13 cellular contexts compared by ENCODE assay signal in the genomic region with DNA sequence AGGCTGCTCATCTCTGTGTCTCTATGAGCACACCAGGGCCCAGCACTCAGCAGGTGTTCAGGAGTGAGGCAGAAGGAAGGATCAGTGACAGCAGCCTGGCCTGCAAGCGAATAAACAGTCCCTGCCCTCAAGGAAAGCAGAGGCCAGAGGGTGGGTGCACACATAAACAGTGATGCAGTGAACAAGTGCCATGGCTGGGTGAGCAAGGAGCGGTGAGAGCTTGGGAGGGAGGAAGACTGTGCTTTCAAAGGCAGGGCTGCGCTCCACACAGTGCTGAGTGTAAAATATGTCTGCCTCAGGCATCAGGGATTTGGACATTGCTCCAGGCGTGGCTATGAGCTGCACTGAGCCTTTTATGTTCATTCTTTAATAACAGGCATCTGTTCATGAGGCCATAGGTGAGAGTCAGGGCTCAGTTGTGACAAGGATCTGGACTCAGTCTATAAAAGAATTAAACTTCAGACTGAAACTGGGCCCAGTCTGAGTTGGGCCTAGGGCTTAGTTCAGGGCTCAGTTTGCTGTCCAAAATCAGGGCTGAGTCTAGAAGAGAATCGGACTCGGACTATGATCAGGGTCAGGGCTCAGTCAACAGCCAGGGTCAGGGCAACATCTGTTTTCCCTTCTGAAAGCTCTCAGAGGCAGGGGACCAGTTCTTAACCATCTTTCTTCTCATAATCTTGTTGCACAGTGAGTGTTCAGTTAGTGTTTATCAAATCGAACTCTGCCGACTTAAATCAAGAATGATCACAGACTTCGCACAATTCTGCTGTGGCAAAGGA.
A peak's percentile ranks its signal among the peaks of the same experiment; 100 is the strongest.
DNase-seq lines count a peak whose midpoint lies in the region; ATAC-seq, FAIRE-seq and TF ChIP-seq lines count a peak whose summit lies in the region.
"Had no signal": no experiment of that assay in that cellular context is flagged by ENCODE, and none has a peak within 500 bp of the region (broad histone marks: within the 10 kb centered on the region; RNA-seq: fewer than 3 reads in every experiment).

No MANE protein-coding gene starts in this region.

- H3K36me3 ChIP-seq in stomach = no peaks in the 10 kb centered on the region
- H3K36me3 ChIP-seq in ovary = no peaks in the 10 kb centered on the region
- H3K36me3 ChIP-seq in PC-3 (ENCODE audit: low read depth, low read length) = no peaks in the 10 kb centered on the region
- H3K36me3 ChIP-seq: BLaER1 treated with 17β-estradiol and CSF1 and Interleukin-3, amounts not matched to agents 10 nM and 100 nM; pancreas had no signal

- 55 to 75% (median 74%) methylated on average over 9 of the region's 9 CpGs for WGBS in stomach, 5 donors
- WGBS in ovary, 3 donors = 66 to 75% (median 72%) methylated on average over 9 of the region's 9 CpGs

- DNase-seq in LoVo (ENCODE audit: low spot score) (peak; percentile 61), SHP77 treated with DMSO at 0.1 percent for 48 hours (lab: John Stamatoyannopoulos, UW) (peak; percentile 18), left lobe of liver (ENCODE audit: low spot score) (peak; percentile 24), stomach (peak; percentile 11), inferior parietal cortex (ENCODE audit: extremely low spot score) (no peak), ovary (no peak), PC-3 (no peak), D721Med (ENCODE audit: insufficient read length, low spot score) (no peak)
- DNase-seq: activated naive CD4-positive, alpha-beta T cell treated with Interleukin-2 at 50 U/mL for 16 hours; NCI-H187 treated with DMSO at 0.1 percent for 48 hours; pancreas had no signal

- CTCF ChIA-PET in PC-3 (lab: Charles Lee) = interaction anchor here (0.5 kb wide), 1 partner anchor 228 kb away, joined by 3 read pairs; no protein-coding TSS in a partner anchor

- peaks cover 0 to under 1% (median 0%) of the 10 kb centered on the region in 3 donors for H3K27me3 ChIP-seq in stomach
- no peaks in the 10 kb centered on the region for H3K27me3 ChIP-seq in ovary
- no peaks in the 10 kb centered on the region for H3K27me3 ChIP-seq in PC-3 (ENCODE audit: low read length)
- H3K27me3 ChIP-seq: BLaER1 treated with 17β-estradiol and CSF1 and Interleukin-3, amounts not matched to agents 10 nM and 100 nM; pancreas had no signal

- no TSS peak for BruUV-seq in PC-3 (replicated peaks; lab: Mats Ljungman, UMichigan)

- no peaks in the 10 kb centered on the region for H3F3A ChIP-seq in PC-3 (ENCODE audit: low read length, unreplicated experiment)

- H3K79me2 ChIP-seq in PC-3 (ENCODE audit: low read length) = no peaks in the 10 kb centered on the region

- FAIRE-seq in D721Med (lab: Jason Lieb, UNC) = no peak
- FAIRE-seq: pancreas had no signal

- no peaks in the 10 kb centered on the region for H3K9me2 ChIP-seq in PC-3 (replicated peaks; ENCODE audit: low read length)

- POLR2A ChIA-PET in PC-3 (lab: Charles Lee; ENCODE audit: unreplicated experiment) = no interaction called here

- TF ChIP-seq EP300 in stomach (IDR thresholded peaks at IDR 0.05) (no peak), ovary (IDR thresholded peaks at IDR 0.05) (no peak)

- H3K9me3 ChIP-seq in stomach = no peaks in the 10 kb centered on the region
- no peaks in the 10 kb centered on the region for H3K9me3 ChIP-seq in ovary
- no peaks in the 10 kb centered on the region for H3K9me3 ChIP-seq in PC-3 (ENCODE audit: low read length)
- H3K9me3 ChIP-seq: BLaER1 treated with 17β-estradiol and CSF1 and Interleukin-3, amounts not matched to agents 10 nM and 100 nM; pancreas had no signal

- H3K27ac ChIP-seq in stomach = no peak overlapping the region
- H3K27ac ChIP-seq in ovary = no peak overlapping the region
- no peak overlapping the region for H3K27ac ChIP-seq in PC-3 (ENCODE audit: low read length)
- H3K27ac ChIP-seq: BLaER1 treated with 17β-estradiol and CSF1 and Interleukin-3, amounts not matched to agents 10 nM and 100 nM; pancreas had no signal

- ATAC-seq in left lobe of liver (no peak), PC-3 (no peak)
- ATAC-seq: SK-N-SH treated with all-trans-retinoic acid at 6 μM for 48 hours had no signal

- TF ChIP-seq POLR2A in stomach (IDR thresholded peaks at IDR 0.05) (no peak), ovary (IDR thresholded peaks at IDR 0.05) (no peak)

- H3K4me3 ChIP-seq in stomach (no peak overlapping the region), ovary (no peak overlapping the region), PC-3 (ENCODE audit: low read length) (no peak overlapping the region)
- H3K4me3 ChIP-seq: BLaER1 treated with 17β-estradiol and CSF1 and Interleukin-3, amounts not matched to agents 10 nM and 100 nM; pancreas had no signal

- H3K4me1 ChIP-seq in stomach (no peaks in the 10 kb centered on the region), ovary (ENCODE audit: insufficient read depth) (no peaks in the 10 kb centered on the region), PC-3 (ENCODE audit: insufficient read depth, low read length) (peaks cover 22% of the 10 kb centered on the region)
- H3K4me1 ChIP-seq: pancreas had no signal

- H4K20me1 ChIP-seq in PC-3 (ENCODE audit: low read length) = no peaks in the 10 kb centered on the region
- H4K20me1 ChIP-seq: BLaER1 treated with 17β-estradiol and CSF1 and Interleukin-3, amounts not matched to agents 10 nM and 100 nM had no signal

- TF ChIP-seq CTCF in stomach (IDR thresholded peaks at IDR 0.05) = no peak
- no peak for TF ChIP-seq CTCF in ovary (IDR thresholded peaks at IDR 0.05)
- TF ChIP-seq CTCF in PC-3 (conservative IDR thresholded peaks at IDR 0.05; ENCODE audit: low read depth, low read length) = no peak
- no peak for TF ChIP-seq CTCF in D721Med (IDR thresholded peaks at IDR 0.05; ENCODE audit: insufficient read depth, missing control alignments)

- no peak overlapping the region for H3K4me2 ChIP-seq in PC-3 (ENCODE audit: low read length)

- no peak overlapping the region for H3K9ac ChIP-seq in PC-3 (ENCODE audit: low read length)

- H2AFZ ChIP-seq in PC-3 (ENCODE audit: low read length) = no peak overlapping the region

- intact Hi-C loops in stomach (cut with DNase I; ENCODE audit: low total_unique reads) = no loop called here
- intact Hi-C loops in ovary (cut with DNase I) = no loop called here
- intact Hi-C loops in PC-3 (cut with micrococcal nuclease) = loop anchor here (2.0 kb wide), 1 partner anchor 33 kb away; no protein-coding TSS in a partner anchor

Comparison
In these comparisons a context has a peak if more than half of its experiments do, and no peak if none do; other contexts are left out.
1. DNase-seq: peak in LoVo (single experiment), SHP77 treated with DMSO at 0.1 percent for 48 hours (single experiment), left lobe of liver (single experiment) and stomach (single experiment); none in inferior parietal cortex (single experiment), ovary (0 of 5), PC-3 (single experiment) and D721Med (single experiment).